ENCODE assay signal across 31 cellular contexts in genomic region chrX:2984342-2984741, GRCh38. TPM values are rescaled to one million over a fixed set of nuclear protein-coding genes. Genes with fewer than 3 reads are reported as not detected.
"Had no signal": no experiment of that assay in that cellular context is flagged by ENCODE, and none has a peak within 500 bp of the region (broad histone marks: within the 10 kb centered on the region; RNA-seq: fewer than 3 reads in every experiment).

No MANE protein-coding gene starts in this region.

- H3K27ac Mint-ChIP-seq: natural killer cell; stimulated activated naive CD8-positive, alpha-beta T cell treated with anti-CD3 and anti-CD28 coated beads, Interleukin-15, amount 100 ng/mL, for 72 hours had no signal

- DNase-seq: foreskin fibroblast; gastrocnemius medialis; head of caudate nucleus; left ventricle myocardium superior; lower lobe of right lung; natural killer cell; stimulated activated CD4-positive, alpha-beta T cell treated with anti-CD3 and anti-CD28 coated beads, Interleukin-12 subunit alpha, Interleukin-12 subunit beta, amount 100 ng/mL, for 4 hours; stimulated activated CD4-positive, alpha-beta T cell treated with anti-CD3 and anti-CD28 coated beads, Interleukin-1b, Interleukin-23, amount 100 ng/mL, for 48 hours; stimulated activated CD4-positive, alpha-beta T cell treated with anti-CD3 and anti-CD28 coated beads, Interleukin-4, amount 100 ng/mL, for 1 hour; stimulated activated CD8-positive, alpha-beta memory T cell treated with anti-CD3 and anti-CD28 coated beads, Interleukin-4, amount 100 ng/mL, for 48 hours; stimulated activated naive CD4-positive, alpha-beta T cell; stimulated activated naive CD8-positive, alpha-beta T cell treated with anti-CD3 and anti-CD28 coated beads, Interleukin-15, amount 100 ng/mL, for 72 hours; transverse colon; upper lobe of right lung; uterus had no signal

- H3K36me3 ChIP-seq: gastrocnemius medialis, lower lobe of right lung, neutrophil, prostate gland, right atrium auricular region, suprapubic skin, transverse colon, upper lobe of right lung, uterus had no signal

- H3K79me2 ChIP-seq: parathyroid adenoma had no signal

- H3K36me3 Mint-ChIP-seq: natural killer cell had no signal

- H3K4me3 ChIP-seq: coronary artery, gastrocnemius medialis, lower lobe of right lung, prostate gland, right atrium auricular region, smooth muscle cell, suprapubic skin, transverse colon, upper lobe of right lung, uterus had no signal

- H3K4me2 ChIP-seq: smooth muscle cell had no signal

- H3K9me3 Mint-ChIP-seq: natural killer cell; stimulated activated naive CD8-positive, alpha-beta T cell treated with anti-CD3 and anti-CD28 coated beads, Interleukin-15, amount 100 ng/mL, for 72 hours had no signal

- H3K27me3 Mint-ChIP-seq: stimulated activated naive CD8-positive, alpha-beta T cell treated with anti-CD3 and anti-CD28 coated beads, Interleukin-15, amount 100 ng/mL, for 72 hours had no signal

- FAIRE-seq: keratinocyte had no signal

- H2AFZ ChIP-seq: parathyroid adenoma had no signal

- H3K27me3 ChIP-seq: gastrocnemius medialis, neutrophil, right atrium auricular region, suprapubic skin, transverse colon, upper lobe of right lung, uterus had no signal

- H3K4me3 Mint-ChIP-seq: natural killer cell; stimulated activated naive CD8-positive, alpha-beta T cell treated with anti-CD3 and anti-CD28 coated beads, Interleukin-15, amount 100 ng/mL, for 72 hours had no signal

- H3K9me3 ChIP-seq: gastrocnemius medialis, lower lobe of right lung, neutrophil, prostate gland, right atrium auricular region, suprapubic skin, transverse colon, upper lobe of right lung, uterus had no signal

- H3K27ac ChIP-seq: coronary artery, epithelial cell of prostate, gastrocnemius medialis, lower lobe of right lung, neutrophil, parathyroid adenoma, prostate gland, right atrium auricular region, suprapubic skin, transverse colon, upper lobe of right lung, uterus had no signal

- H3K9ac ChIP-seq: parathyroid adenoma had no signal

- H3K4me1 Mint-ChIP-seq: natural killer cell; stimulated activated naive CD8-positive, alpha-beta T cell treated with anti-CD3 and anti-CD28 coated beads, Interleukin-15, amount 100 ng/mL, for 72 hours had no signal

- H3K4me1 ChIP-seq: gastrocnemius medialis, lower lobe of right lung, parathyroid adenoma, prostate gland, right atrium auricular region, suprapubic skin, transverse colon, upper lobe of right lung, uterus had no signal

- ATAC-seq: esophagus mucosa; gastrocnemius medialis; left ventricle myocardium superior; lower lobe of right lung; natural killer cell; sciatic nerve; stimulated activated naive CD8-positive, alpha-beta T cell treated with anti-CD3 and anti-CD28 coated beads, Interleukin-15, amount 100 ng/mL, for 72 hours; upper lobe of right lung had no signal

RNA-seq across cellular contexts. Expression of gene ARSH, which starts 22.0 kb away (rescaled TPM):
- total RNA-seq: dermis microvascular lymphatic vessel endothelial cell, gastrocnemius medialis, glomerular endothelial cell, left ventricle myocardium superior, lower lobe of right lung, mononuclear cell, natural killer cell, omental fat pad, prostate gland, right atrium auricular region, sciatic nerve, smooth muscle cell, transverse colon, upper lobe of right lung, uterus had no signal
- polyA plus RNA-seq: keratinocyte, neural cell, smooth muscle cell had no signal

RNA-seq across cellular contexts. Expression of gene ARSF, which starts 56.9 kb away (rescaled TPM):
- total RNA-seq: dermis microvascular lymphatic vessel endothelial cell, gastrocnemius medialis, glomerular endothelial cell, left ventricle myocardium superior, mononuclear cell, natural killer cell, omental fat pad, right atrium auricular region, sciatic nerve, smooth muscle cell, transverse colon, upper lobe of right lung had no signal
- polyA plus RNA-seq: neural cell, smooth muscle cell had no signal
